18 cellular contexts compared by ENCODE assay signal in the genomic region with DNA sequence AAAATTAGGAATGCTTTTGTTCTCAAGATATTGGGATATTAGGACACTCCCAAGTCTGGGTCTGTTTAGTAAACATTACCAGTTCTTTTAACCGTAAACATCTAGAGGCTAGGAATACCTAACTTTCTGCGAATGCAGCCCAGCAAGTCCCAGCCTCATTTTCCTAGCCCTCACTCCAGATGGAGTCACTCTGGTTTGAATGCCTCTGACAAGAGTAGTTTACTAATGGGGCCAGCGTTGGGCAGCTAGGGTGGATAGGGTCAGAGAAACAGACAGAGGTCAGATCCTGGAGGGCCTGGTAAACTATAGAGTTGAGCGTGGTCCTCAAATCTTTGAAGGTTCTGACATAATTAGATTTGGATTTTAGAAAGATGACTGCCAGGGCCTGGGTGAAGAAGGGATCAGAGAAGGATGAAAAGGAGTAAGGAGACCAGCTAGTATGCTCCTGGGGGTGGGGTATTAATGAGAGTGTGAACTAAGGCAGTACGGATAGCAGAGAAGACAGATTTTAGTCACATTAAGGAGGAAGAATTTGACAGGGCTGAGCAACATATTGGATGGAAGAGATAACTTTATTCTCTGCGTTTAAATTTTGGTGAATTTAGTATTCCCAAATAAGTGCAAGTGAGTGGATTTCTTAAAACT. TPM values are rescaled to one million over a fixed set of nuclear protein-coding genes. Genes with fewer than 3 reads are reported as not detected.
A peak's percentile ranks its signal among the peaks of the same experiment; 100 is the strongest.
DNase-seq lines count a peak whose midpoint lies in the region; ATAC-seq, FAIRE-seq and TF ChIP-seq lines count a peak whose summit lies in the region.
"Had no signal": no experiment of that assay in that cellular context is flagged by ENCODE, and none has a peak within 500 bp of the region (broad histone marks: within the 10 kb centered on the region; RNA-seq: fewer than 3 reads in every experiment).

No MANE protein-coding gene starts in this region.

- H3K27me3 Mint-ChIP-seq in natural killer cell treated with Interleukin-12 subunit alpha and Interleukin-12 subunit beta and Interleukin-15 and Interleukin-18, amount 100 ng/mL, for 72 hours = no peaks in the 10 kb centered on the region
- H3K27me3 Mint-ChIP-seq: activated CD8-positive, alpha-beta memory T cell treated with anti-CD3 and anti-CD28 coated beads, Interleukin-2, amount 10 ng/mL, durations not matched to agents 7 days and 5 days; stimulated activated naive CD8-positive, alpha-beta T cell treated with anti-CD3 and anti-CD28 coated beads, Interleukin-15, amount 100 ng/mL, for 72 hours had no signal

- H3K18ac ChIP-seq in H1 (ENCODE audit: extremely low read depth, low read length) = no peak overlapping the region

- POLR2A ChIA-PET in Panc1 (lab: Charles Lee) (no interaction called here), H1 (lab: Charles Lee; ENCODE audit: partially characterized antibody) (interaction anchor here (0.9 to 1.2 kb wide), 3 partner anchors 52 to 185 kb away, joined by 3 read pairs; partner anchors contain the start of gene INTS6)

- no peak overlapping the region for H3K56ac ChIP-seq in H1 (replicated peaks; ENCODE audit: insufficient read length, low read depth, low read length)

- H3K27ac ChIP-seq in Panc1 (ENCODE audit: low read length) (peak overlapping the region; percentile 90), H1 (ENCODE audit: low read depth, low read length) (no peak overlapping the region), osteoblast (ENCODE audit: low read depth, low read length) (peak overlapping the region; percentile 84)
- H3K27ac ChIP-seq: Peyer's patch had no signal

- 70% methylated on average over 6 of the region's 6 CpGs; no CpG with 5 or more reads in 1 of the 2 experiments for WGBS in H1 (ENCODE audit: extremely low coverage in 1 of 2, insufficient coverage in 1 of 2, insufficient read length in 1 of 2, insufficient replicate concordance in 2 of 2, low coverage in 1 of 2, low lambda C conversion rate in 2 of 2, missing lambda C conversion rate in 1 of 2), 2 experiments

- H3K79me1 ChIP-seq in H1 (ENCODE audit: low read depth, low read length) = peaks cover 3% of the 10 kb centered on the region

- no peak overlapping the region for H2AK5ac ChIP-seq in H1 (ENCODE audit: low read depth, low read length)

- no peaks in the 10 kb centered on the region for H3K36me3 Mint-ChIP-seq in natural killer cell treated with Interleukin-12 subunit alpha and Interleukin-12 subunit beta and Interleukin-15 and Interleukin-18, amount 100 ng/mL, for 72 hours

- H4K8ac ChIP-seq in H1 (ENCODE audit: extremely low read depth, insufficient read depth, low read length) = no peak overlapping the region

- H3K4me3 ChIP-seq in Panc1 (ENCODE audit: low read depth in 2 of 2, low read length in 2 of 2) (peak overlapping the region in 1 of 2 experiments; percentile 9; a peak in 1 of 4 replicates), H1 (ENCODE audit: extremely low read depth in 1 of 4, insufficient read depth in 2 of 4, low read depth in 3 of 4, low read length in 4 of 4) (no peak overlapping the region), osteoblast (ENCODE audit: insufficient read depth, low read length) (peak overlapping the region; percentile 21)
- H3K4me3 ChIP-seq: Peyer's patch had no signal

- H2BK15ac ChIP-seq in H1 (ENCODE audit: low read length) = no peak overlapping the region

- H3K27me3 ChIP-seq in Panc1 (ENCODE audit: control insufficient read depth, insufficient read depth, low read length) (no peaks in the 10 kb centered on the region), H1 (replicated peaks in 1 of 4; ENCODE audit: control insufficient read depth in 3 of 4, extremely low read depth in 1 of 4, insufficient read depth in 3 of 4, low read length in 3 of 4) (no peaks in the 10 kb centered on the region), osteoblast (ENCODE audit: insufficient read depth, low read length) (no peaks in the 10 kb centered on the region)
- H3K27me3 ChIP-seq: Peyer's patch had no signal

- H3K4me1 Mint-ChIP-seq in natural killer cell treated with Interleukin-12 subunit alpha and Interleukin-12 subunit beta and Interleukin-15 and Interleukin-18, amount 100 ng/mL, for 72 hours (ENCODE audit: low read depth in 2 of 2) = peaks cover 18 to 19% of the 10 kb centered on the region in 2 donors

- no peaks in the 10 kb centered on the region for H3K9me3 Mint-ChIP-seq in natural killer cell treated with Interleukin-12 subunit alpha and Interleukin-12 subunit beta and Interleukin-15 and Interleukin-18, amount 100 ng/mL, for 72 hours
- H3K9me3 Mint-ChIP-seq: stimulated activated naive CD8-positive, alpha-beta T cell treated with anti-CD3 and anti-CD28 coated beads, Interleukin-15, amount 100 ng/mL, for 72 hours had no signal

- no peaks in the 10 kb centered on the region for H3K9me3 ChIP-seq in Panc1 (ENCODE audit: control insufficient read depth, insufficient read depth, low read depth, low read length)
- H3K9me3 ChIP-seq in H1 (ENCODE audit: insufficient read depth in 2 of 2, low read depth in 1 of 2, low read length in 1 of 2) = no peaks in the 10 kb centered on the region
- H3K9me3 ChIP-seq in osteoblast (ENCODE audit: low read depth, low read length) = no peaks in the 10 kb centered on the region
- H3K9me3 ChIP-seq: Peyer's patch had no signal

- no peak overlapping the region for H2BK120ac ChIP-seq in H1 (replicated peaks; ENCODE audit: low read depth, low read length)

- H3K4me3 Mint-ChIP-seq in natural killer cell treated with Interleukin-12 subunit alpha and Interleukin-12 subunit beta and Interleukin-15 and Interleukin-18, amount 100 ng/mL, for 72 hours = no peak overlapping the region
- H3K4me3 Mint-ChIP-seq: activated CD8-positive, alpha-beta memory T cell treated with anti-CD3 and anti-CD28 coated beads, Interleukin-2, amount 10 ng/mL, durations not matched to agents 7 days and 5 days; stimulated activated naive CD8-positive, alpha-beta T cell treated with anti-CD3 and anti-CD28 coated beads, Interleukin-15, amount 100 ng/mL, for 72 hours had no signal

- CTCF ChIA-PET in Panc1 (lab: Charles Lee) (no interaction called here), H1 (lab: Charles Lee; ENCODE audit: partially characterized antibody) (interaction anchor here (0.5 to 1.2 kb wide), 2 partner anchors 16 to 129 kb away, joined by 3 read pairs; no protein-coding TSS in a partner anchor)

- H3K14ac ChIP-seq in H1 (ENCODE audit: insufficient read length) = no peak overlapping the region

- H2AFZ ChIP-seq in H1 (ENCODE audit: low read length) = no peak overlapping the region
- no peak overlapping the region for H2AFZ ChIP-seq in osteoblast (ENCODE audit: low read length)

- no peak overlapping the region for H2BK5ac ChIP-seq in H1 (ENCODE audit: low read depth, low read length)

- H3K36me3 ChIP-seq in Panc1 (ENCODE audit: control insufficient read depth, insufficient read depth, low read length) (no peaks in the 10 kb centered on the region), H1 (ENCODE audit: control insufficient read depth in 2 of 4, insufficient read depth in 4 of 4, low read length in 3 of 4) (no peaks in the 10 kb centered on the region), osteoblast (ENCODE audit: insufficient read depth, low read length) (no peaks in the 10 kb centered on the region)
- H3K36me3 ChIP-seq: Peyer's patch had no signal

- H3K23ac ChIP-seq in H1 (ENCODE audit: insufficient read length) = no peak overlapping the region

- no peaks in the 10 kb centered on the region for H3K23me2 ChIP-seq in H1 (ENCODE audit: low read depth, low read length)

- in situ Hi-C loops in Panc1 (cut with HindIII; ENCODE audit: low pct_unique_long_range_greater_than_20kb, low sequenced_read_pairs) = no loop called here

- no peak for TF ChIP-seq EP300 in H1 (IDR thresholded peaks at IDR 0.05; ENCODE audit: borderline replicate concordance in 1 of 2, low read depth in 2 of 2, low read length in 2 of 2)

- no peak overlapping the region for H2BK12ac ChIP-seq in H1 (ENCODE audit: low read depth, low read length)

- H4K5ac ChIP-seq in H1 (ENCODE audit: insufficient read length, low read depth, low read length) = no peak overlapping the region

- FAIRE-seq in H1 (lab: Jason Lieb, UNC) = no peak

- H3K4ac ChIP-seq in H1 (replicated peaks; ENCODE audit: insufficient read length, low read depth, low read length) = no peak overlapping the region

- H4K20me1 ChIP-seq in H1 (replicated peaks in 1 of 2; ENCODE audit: control insufficient read depth in 1 of 2, insufficient read depth in 2 of 2, low read length in 2 of 2) (no peaks in the 10 kb centered on the region), osteoblast (ENCODE audit: insufficient read depth, low read length) (no peaks in the 10 kb centered on the region)

- DNase-seq in ELF-1 (ENCODE audit: low read depth, low spot score) = peak; percentile 75
- no peak for DNase-seq in Panc1 (ENCODE audit: low read depth, low spot score)
- DNase-seq in H1 (ENCODE audit: low read depth in 1 of 2, low spot score in 2 of 2) = no peak
- no peak for DNase-seq in osteoblast (ENCODE audit: insufficient read length, low spot score, missing footprints)
- no peak for DNase-seq in NCI-H2227 treated with DMSO at 0.1 percent for 48 hours (lab: John Stamatoyannopoulos, UW)
- DNase-seq in natural killer cell treated with Interleukin-12 subunit alpha and Interleukin-12 subunit beta and Interleukin-15 and Interleukin-18, amount 100 ng/mL, for 72 hours (ENCODE audit: low spot score) = no peak
- DNase-seq: activated CD8-positive, alpha-beta memory T cell treated with anti-CD3 and anti-CD28 coated beads, Interleukin-2, amount 10 ng/mL, durations not matched to agents 7 days and 5 days; activated gamma-delta T cell; anterior cingulate cortex; cortex of kidney; head of caudate nucleus; NCI-H1694; NCI-H524; Peyer's patch; stimulated activated naive CD8-positive, alpha-beta T cell treated with anti-CD3 and anti-CD28 coated beads, Interleukin-15, amount 100 ng/mL, for 72 hours had no signal

- H3K79me2 ChIP-seq in H1 (ENCODE audit: control insufficient read depth in 1 of 2, insufficient read depth in 2 of 2, low read length in 2 of 2) (peaks cover 0 to 91% of the 10 kb centered on the region in 2 experiments; a peak in 3 of 4 replicates), osteoblast (ENCODE audit: insufficient read depth, low read length) (peaks cover 86% of the 10 kb centered on the region)

- intact Hi-C loops in Panc1 (cut with micrococcal nuclease; ENCODE audit: unreplicated experiment) = no loop called here

- TF ChIP-seq RAD21 in H1 (IDR thresholded peaks at IDR 0.05 in 1 of 2, conservative IDR thresholded peaks at IDR 0.05 in 1 of 2; ENCODE audit: low read depth in 2 of 2, low read length in 2 of 2) = no peak

- H4K91ac ChIP-seq in H1 (replicated peaks; ENCODE audit: insufficient read length, low read length) = no peak overlapping the region

- H3K4me1 ChIP-seq in Panc1 (ENCODE audit: control insufficient read depth, insufficient read depth, low read length) = peaks cover 58% of the 10 kb centered on the region
- H3K4me1 ChIP-seq in H1 (replicated peaks in 1 of 4; ENCODE audit: control insufficient read depth in 3 of 4, insufficient read depth in 4 of 4, low read length in 3 of 4) = peaks cover 4 to 16% (median 15%) of the 10 kb centered on the region in 4 experiments
- H3K4me1 ChIP-seq in osteoblast (ENCODE audit: insufficient read depth, low read length) = peaks cover 53% of the 10 kb centered on the region
- H3K4me1 ChIP-seq: Peyer's patch had no signal

- no TSS peak for BruUV-seq in Panc1 (replicated peaks; lab: Mats Ljungman, UMichigan)

- no peak overlapping the region for H3K27ac Mint-ChIP-seq in natural killer cell treated with Interleukin-12 subunit alpha and Interleukin-12 subunit beta and Interleukin-15 and Interleukin-18, amount 100 ng/mL, for 72 hours
- H3K27ac Mint-ChIP-seq: activated CD8-positive, alpha-beta memory T cell treated with anti-CD3 and anti-CD28 coated beads, Interleukin-2, amount 10 ng/mL, durations not matched to agents 7 days and 5 days; stimulated activated naive CD8-positive, alpha-beta T cell treated with anti-CD3 and anti-CD28 coated beads, Interleukin-15, amount 100 ng/mL, for 72 hours had no signal

- no peak for TF ChIP-seq CTCF in Panc1 (IDR thresholded peaks at IDR 0.05)
- no peak for TF ChIP-seq CTCF in H1 (IDR thresholded peaks at IDR 0.05; ENCODE audit: control extremely low read depth in 1 of 3, insufficient read depth in 1 of 3, low read depth in 1 of 3, low read length in 3 of 3)
- TF ChIP-seq CTCF in osteoblast (IDR thresholded peaks at IDR 0.05; ENCODE audit: extremely low read depth, low read depth, low read length) = no peak

- no peak for TF ChIP-seq POLR2A in H1 (IDR thresholded peaks at IDR 0.05; ENCODE audit: control extremely low read depth in 1 of 2, low read depth in 2 of 2, low read length in 2 of 2)

- ATAC-seq in Panc1 = peak; percentile 36
- ATAC-seq in HG02970 (IDR thresholded peaks at IDR 0.05; ENCODE audit: low FRiP score, unreplicated experiment) = no peak
- no peak for ATAC-seq in natural killer cell treated with Interleukin-12 subunit alpha and Interleukin-12 subunit beta and Interleukin-15 and Interleukin-18, amount 100 ng/mL, for 72 hours
- ATAC-seq in GM18867 (IDR thresholded peaks at IDR 0.05; ENCODE audit: unreplicated experiment) = no peak
- ATAC-seq: activated CD4-positive, CD25-positive, alpha-beta regulatory T cell treated with anti-CD3 and anti-CD28 coated beads, Interleukin-2, amount 50 U/mL, for 24 hours; activated CD8-positive, alpha-beta memory T cell treated with anti-CD3 and anti-CD28 coated beads, Interleukin-2, amount 10 ng/mL, durations not matched to agents 7 days and 5 days; stimulated activated naive CD8-positive, alpha-beta T cell treated with anti-CD3 and anti-CD28 coated beads, Interleukin-15, amount 100 ng/mL, for 72 hours had no signal

- no peak overlapping the region for H3K9ac ChIP-seq in H1 (replicated peaks in 1 of 4; ENCODE audit: extremely low read depth in 1 of 4, low read depth in 3 of 4, low read length in 3 of 4)

- H3K4me2 ChIP-seq in H1 (ENCODE audit: insufficient read depth in 1 of 2, low read depth in 2 of 2, low read length in 2 of 2) (peak overlapping the region; percentile 38 to 44; a peak in 2 of 4 replicates), osteoblast (ENCODE audit: insufficient read depth, low read length) (peak overlapping the region; percentile 73)

- no peak overlapping the region for H2BK20ac ChIP-seq in H1 (ENCODE audit: low read length)

RNA-seq across cellular contexts. Expression of gene WDFY2, which starts 53.7 kb away (rescaled TPM):
- total RNA-seq in Panc1 (2021; ENCODE audit: unreplicated experiment) (7.8 TPM), osteoblast (11.2 and 11.9 TPM in 2 replicates)
- 10.3 TPM for polyA plus RNA-seq in Panc1 (2012; ENCODE audit: insufficient read length)
- 29.0 and 31.1 TPM in 2 replicates for total RNA-seq in H1 (2021; fragmentation: NEBNext Ultra II Directional; extraction: Animal tissue kit (Norgen Biotek cat#: 25700))
- 13.5 and 13.9 TPM in 2 replicates for polyA plus RNA-seq in H1 (2011; rRNA removed)
- 18.9 TPM for polyA plus RNA-seq in H1 (2011; cell fraction: cytosol; rRNA removed)
- polyA plus RNA-seq in H1 (2011; cell fraction: nucleus; rRNA removed) = 36.9 TPM
- 16.2 to 20.8 TPM (median 18.3 TPM) in 4 replicates for polyA plus RNA-seq in H1 (2012, experiment 1 of 2)
- polyA plus RNA-seq in H1 (2012, experiment 2 of 2) = 5.1 TPM
- polyA plus RNA-seq in H1 (2013, experiment 1 of 2) = 15.5 TPM
- 14.5 TPM for polyA plus RNA-seq in H1 (2013, experiment 2 of 2)
- polyA minus RNA-seq in H1 (2011; rRNA and poly(A)+ RNA removed) = 38.2 and 40.9 TPM in 2 replicates
- polyA minus RNA-seq in H1 (2011; cell fraction: cytosol; rRNA and poly(A)+ RNA removed) = 16.6 TPM
- 60.5 TPM for polyA minus RNA-seq in H1 (2011; cell fraction: nucleus; rRNA and poly(A)+ RNA removed)
- total RNA-seq in natural killer cell treated with Interleukin-12 subunit alpha and Interleukin-12 subunit beta and Interleukin-15 and Interleukin-18, amount 100 ng/mL, for 72 hours = 10 to 100 TPM in 1 of 2 donors, 1 to 10 TPM in 1; 9.3 to 12.1 TPM
